30 cellular contexts compared by ENCODE assay signal in genomic region chr11:47251751-47252150, GRCh38.
"Had no signal": no experiment of that assay in that cellular context is flagged by ENCODE, and none has a peak within 500 bp of the region (broad histone marks: within the 10 kb centered on the region; RNA-seq: fewer than 3 reads in every experiment).

No MANE protein-coding gene starts in this region.

- DNase-seq: activated B cell treated with CpG ODN at 0.5 μM for 24 hours; activated CD4-positive, alpha-beta T cell treated with anti-CD3 and anti-CD28 coated beads for 48 hours; activated CD4-positive, alpha-beta T cell treated with anti-CD3 and anti-CD28 coated beads, Interleukin-2, amount 50 U/mL, for 1 hour; activated CD4-positive, alpha-beta T cell treated with anti-CD3 and anti-CD28 coated beads, Interleukin-2, amount 50 U/mL, for 48 hours; activated CD8-positive, alpha-beta memory T cell treated with anti-CD3 and anti-CD28 coated beads for 24 hours; activated CD8-positive, alpha-beta T cell treated with anti-CD3 and anti-CD28 coated beads for 36 hours; activated gamma-delta T cell; activated naive CD4-positive, alpha-beta T cell; activated naive CD4-positive, alpha-beta T cell treated with anti-CD3 and anti-CD28 coated beads, Interleukin-2, amount 10 ng/mL, durations not matched to agents 7 days and 5 days; activated naive CD8-positive, alpha-beta T cell treated with anti-CD3 and anti-CD28 coated beads, Interleukin-2, amount 10 ng/mL, durations not matched to agents 7 days and 5 days; activated T-cell treated with anti-CD3 and anti-CD28 coated beads, Interleukin-2, amount 50 U/mL, for 1 hour; activated T-cell treated with anti-CD3 and anti-CD28 coated beads, Interleukin-2, amount 50 U/mL, for 72 hours; effector CD4-positive, alpha-beta T cell; effector memory CD8-positive, alpha-beta T cell; erythroblast; foreskin keratinocyte; gastrocnemius medialis; glutamatergic neuron; T-helper 2 cell had no signal

- H3K4me3 Mint-ChIP-seq: activated B cell treated with CpG ODN at 0.5 μM for 24 hours; activated CD8-positive, alpha-beta T cell treated with anti-CD3 and anti-CD28 coated beads for 36 hours; activated naive CD4-positive, alpha-beta T cell treated with anti-CD3 and anti-CD28 coated beads, Interleukin-2, amount 10 ng/mL, durations not matched to agents 7 days and 5 days; activated naive CD8-positive, alpha-beta T cell treated with anti-CD3 and anti-CD28 coated beads, Interleukin-2, amount 10 ng/mL, durations not matched to agents 7 days and 5 days; activated T-cell treated with anti-CD3 and anti-CD28 coated beads, Interleukin-2, amount 50 U/mL, for 72 hours; central memory CD8-positive, alpha-beta T cell; dendritic cell treated with granulocyte-macrophage colony-stimulating factor and Interleukin-4, amounts not matched to agents 40 ng/mL and 50 ng/mL, for 4 days; effector memory CD8-positive, alpha-beta T cell had no signal

- H3K27ac Mint-ChIP-seq: activated B cell treated with CpG ODN at 0.5 μM for 24 hours; activated CD8-positive, alpha-beta T cell treated with anti-CD3 and anti-CD28 coated beads for 36 hours; activated naive CD4-positive, alpha-beta T cell treated with anti-CD3 and anti-CD28 coated beads, Interleukin-2, amount 10 ng/mL, durations not matched to agents 7 days and 5 days; activated naive CD4-positive, alpha-beta T cell treated with anti-CD3 and anti-CD28 coated beads, Interleukin-2, amount 50 U/mL, for 72 hours; activated naive CD8-positive, alpha-beta T cell treated with anti-CD3 and anti-CD28 coated beads, Interleukin-2, amount 10 ng/mL, durations not matched to agents 7 days and 5 days; activated T-cell treated with anti-CD3 and anti-CD28 coated beads, Interleukin-2, amount 50 U/mL, for 72 hours; dendritic cell treated with granulocyte-macrophage colony-stimulating factor and Interleukin-4, amounts not matched to agents 40 ng/mL and 50 ng/mL, for 4 days; effector memory CD8-positive, alpha-beta T cell had no signal

- H3K27me3 Mint-ChIP-seq: activated B cell treated with CpG ODN at 0.5 μM for 24 hours; activated CD8-positive, alpha-beta T cell treated with anti-CD3 and anti-CD28 coated beads for 36 hours; activated naive CD4-positive, alpha-beta T cell treated with anti-CD3 and anti-CD28 coated beads, Interleukin-2, amount 10 ng/mL, durations not matched to agents 7 days and 5 days; activated naive CD8-positive, alpha-beta T cell treated with anti-CD3 and anti-CD28 coated beads, Interleukin-2, amount 10 ng/mL, durations not matched to agents 7 days and 5 days; central memory CD8-positive, alpha-beta T cell; dendritic cell treated with granulocyte-macrophage colony-stimulating factor and Interleukin-4, amounts not matched to agents 40 ng/mL and 50 ng/mL, for 4 days; effector memory CD8-positive, alpha-beta T cell had no signal

- H3K27ac ChIP-seq: ascending aorta, breast epithelium, cardiac muscle cell, coronary artery, esophagus muscularis mucosa, foreskin keratinocyte, gastrocnemius medialis, heart left ventricle, VCaP had no signal

- H3K36me3 Mint-ChIP-seq: activated naive CD8-positive, alpha-beta T cell treated with anti-CD3 and anti-CD28 coated beads, Interleukin-2, amount 10 ng/mL, durations not matched to agents 7 days and 5 days had no signal

- H3K9me3 Mint-ChIP-seq: activated B cell treated with CpG ODN at 0.5 μM for 24 hours; activated CD8-positive, alpha-beta T cell treated with anti-CD3 and anti-CD28 coated beads for 36 hours; activated naive CD4-positive, alpha-beta T cell treated with anti-CD3 and anti-CD28 coated beads, Interleukin-2, amount 10 ng/mL, durations not matched to agents 7 days and 5 days; activated naive CD4-positive, alpha-beta T cell treated with anti-CD3 and anti-CD28 coated beads, Interleukin-2, amount 50 U/mL, for 72 hours; activated naive CD8-positive, alpha-beta T cell treated with anti-CD3 and anti-CD28 coated beads, Interleukin-2, amount 10 ng/mL, durations not matched to agents 7 days and 5 days; activated T-cell treated with anti-CD3 and anti-CD28 coated beads, Interleukin-2, amount 50 U/mL, for 72 hours; brain; central memory CD8-positive, alpha-beta T cell; dendritic cell treated with granulocyte-macrophage colony-stimulating factor and Interleukin-4, amounts not matched to agents 40 ng/mL and 50 ng/mL, for 4 days; effector memory CD8-positive, alpha-beta T cell had no signal
